Comparison of ENCODE assay signal across 1 cellular context in genomic region chr9:4984571-4985375, GRCh38.
TF ChIP-seq lines count a peak whose summit lies in the region.

TSS of gene JAK2 (plus strand) at chr9:4985272. CDS start at chr9:5021988, 36,716 bp downstream.

TF ChIP-seq in K562, 482 proteins besides CTCF, POLR2A, EP300 and RAD21 (continued from another document and continues in another):
- no peak for TF ChIP-seq TFE3 (CRISPR knock-in tag; IDR thresholded peaks at IDR 0.05)
- TF ChIP-seq ZBTB1 (CRISPR knock-in tag; IDR thresholded peaks at IDR 0.05; ENCODE audit: borderline replicate concordance, low read depth), result no peak; the same call in 1 of the 2 replicates
- no peak for TF ChIP-seq PTRF (tag; IDR thresholded peaks at IDR 0.05)
- no peak for TF ChIP-seq ERF (CRISPR knock-in tag; IDR thresholded peaks at IDR 0.05)
- TF ChIP-seq NFE2L1 (tag; IDR thresholded peaks at IDR 0.05; ENCODE audit: borderline replicate concordance, low read depth), result no peak
- TF ChIP-seq PREB (CRISPR knock-in tag; IDR thresholded peaks at IDR 0.05), result no peak
- TF ChIP-seq EZH2 (IDR thresholded peaks at IDR 0.05; ENCODE audit: borderline replicate concordance, low read depth, low read length), result no peak
- no peak for TF ChIP-seq ARID3A (IDR thresholded peaks at IDR 0.05; ENCODE audit: borderline replicate concordance, low read depth, low read length)
- peak; percentile 50; the same call in 1 of the 2 replicates for TF ChIP-seq VEZF1 (CRISPR knock-in tag; IDR thresholded peaks at IDR 0.05)
- TF ChIP-seq C11orf30 (IDR thresholded peaks at IDR 0.05; ENCODE audit: low read depth), result no peak
- no peak for TF ChIP-seq ZBTB12 (CRISPR knock-in tag; IDR thresholded peaks at IDR 0.05)
- TF ChIP-seq NFRKB (IDR thresholded peaks at IDR 0.05; ENCODE audit: low read depth), result peak; percentile 9; the same call in 1 of the 2 replicates
- TF ChIP-seq BACH1 (tag; IDR thresholded peaks at IDR 0.05), result no peak
- TF ChIP-seq KAT8 (IDR thresholded peaks at IDR 0.05; ENCODE audit: low read depth), result no peak
- no peak for TF ChIP-seq ZNF239 (CRISPR knock-in tag; IDR thresholded peaks at IDR 0.05)
- no peak for TF ChIP-seq TAF7 (tag; IDR thresholded peaks at IDR 0.05)
- no peak for TF ChIP-seq ZNF3 (CRISPR knock-in tag; IDR thresholded peaks at IDR 0.05)
- TF ChIP-seq RBM34 (IDR thresholded peaks at IDR 0.05; ENCODE audit: borderline replicate concordance, insufficient read depth, low read length), result no peak
- TF ChIP-seq CREB3 (tag; conservative IDR thresholded peaks at IDR 0.05; ENCODE audit: low read depth), result no peak
- peak; percentile 10; the same call in 1 of the 2 replicates for TF ChIP-seq RNF2 (IDR thresholded peaks at IDR 0.05)
- no peak; the same call in 1 of the 2 replicates for TF ChIP-seq ZBTB7A (IDR thresholded peaks at IDR 0.05; ENCODE audit: borderline replicate concordance, control insufficient read depth, low read depth, low read length)
- TF ChIP-seq L3MBTL2 (IDR thresholded peaks at IDR 0.05), result peak; percentile 82
- TF ChIP-seq ZNF224 (CRISPR knock-in tag; IDR thresholded peaks at IDR 0.05), result no peak
- TF ChIP-seq TCF15 (CRISPR knock-in tag; IDR thresholded peaks at IDR 0.05), result no peak
- no peak for TF ChIP-seq ZNF644 (tag; IDR thresholded peaks at IDR 0.05; ENCODE audit: low read depth)
- no peak for TF ChIP-seq ZNF140 (CRISPR knock-in tag; IDR thresholded peaks at IDR 0.05)
- no peak for TF ChIP-seq ELF1 (tag; IDR thresholded peaks at IDR 0.05)
- TF ChIP-seq SMARCE1 (IDR thresholded peaks at IDR 0.05), result 0 out of 2 replicates have a peak, but pooled peaks have one; percentile 65
- TF ChIP-seq BRD4 (IDR thresholded peaks at IDR 0.05), result no peak
- TF ChIP-seq ZNF232 (CRISPR knock-in tag; IDR thresholded peaks at IDR 0.05), result 0 out of 2 replicates have a peak, but pooled peaks have one; percentile 20
- peak; percentile 54 for TF ChIP-seq GABPA (tag; conservative IDR thresholded peaks at IDR 0.05; ENCODE audit: low read depth)
- TF ChIP-seq CHAMP1 (IDR thresholded peaks at IDR 0.05), result no peak
- TF ChIP-seq ZNF398 (CRISPR knock-in tag; IDR thresholded peaks at IDR 0.05), result no peak
- peak; percentile 52 to 68; a peak in 3 of 4 replicates for TF ChIP-seq MNT (conservative IDR thresholded peaks at IDR 0.05)
- peak; percentile 10; the same call in 1 of the 2 replicates for TF ChIP-seq POLR2AphosphoS5 (IDR thresholded peaks at IDR 0.05; ENCODE audit: control insufficient read depth, insufficient read depth, low read depth, low read length)
- no peak for TF ChIP-seq PHF21A (IDR thresholded peaks at IDR 0.05; ENCODE audit: borderline replicate concordance, low read depth)
- no peak for TF ChIP-seq ZNF778 (CRISPR knock-in tag; IDR thresholded peaks at IDR 0.05)
- no peak for TF ChIP-seq ZNF76 (CRISPR knock-in tag; IDR thresholded peaks at IDR 0.05; ENCODE audit: borderline replicate concordance)
- no peak for TF ChIP-seq STAT5B (CRISPR knock-in tag; IDR thresholded peaks at IDR 0.05)
- TF ChIP-seq YBX1 (IDR thresholded peaks at IDR 0.05), result no peak
- TF ChIP-seq TCF7 (IDR thresholded peaks at IDR 0.05; ENCODE audit: borderline replicate concordance), result 0 out of 2 replicates have a peak, but pooled peaks have one; percentile 23
- no peak for TF ChIP-seq NR2C1 (IDR thresholded peaks at IDR 0.05)
- no peak for TF ChIP-seq NR2C1 (tag; IDR thresholded peaks at IDR 0.05)
- TF ChIP-seq RERE (CRISPR knock-in tag; IDR thresholded peaks at IDR 0.05; ENCODE audit: borderline replicate concordance), result no peak; the same call in 1 of the 2 replicates
